In genomic region chr12:87807127-87807526, GRCh38 we compare ENCODE assay signal across 26 cellular contexts.
"Had no signal": no experiment of that assay in that cellular context is flagged by ENCODE, and none has a peak within 500 bp of the region (broad histone marks: within the 10 kb centered on the region; RNA-seq: fewer than 3 reads in every experiment).

No MANE protein-coding gene starts in this region.

- H3K27ac ChIP-seq: esophagus muscularis mucosa, heart right ventricle, left lung, lower lobe of right lung, neutrophil, vagina had no signal

- H3K4me3 ChIP-seq: esophagus muscularis mucosa, heart right ventricle, left lung, lower lobe of right lung, smooth muscle cell, vagina had no signal

- H3K4me1 ChIP-seq: heart right ventricle, left lung, lower lobe of right lung, vagina had no signal

- ATAC-seq: activated naive CD8-positive, alpha-beta T cell treated with anti-CD3 and anti-CD28 coated beads, Interleukin-2, amount 50 U/mL, for 24 hours; activated T-cell treated with anti-CD3 and anti-CD28 coated beads, Interleukin-2, amount 50 U/mL, for 4 hours; heart right ventricle; left lung; lower lobe of right lung; natural killer cell; sciatic nerve; stimulated activated memory B cell treated with anti-CD40 and anti-IgM and Interleukin-4, amounts not matched to agents 10 μg/mL and 1 μg/mL and 100 μg/mL, for 72 hours; stimulated activated naive CD8-positive, alpha-beta T cell treated with anti-CD3 and anti-CD28 coated beads, Interleukin-15, amount 100 ng/mL, for 72 hours had no signal

- H3K4me2 ChIP-seq: smooth muscle cell had no signal

- H3K9me3 ChIP-seq: esophagus muscularis mucosa, heart right ventricle, left lung, lower lobe of right lung, neutrophil, vagina had no signal

- H3K27me3 ChIP-seq: esophagus muscularis mucosa, heart right ventricle, left lung, neutrophil, vagina had no signal

- DNase-seq: activated CD4-positive, alpha-beta memory T cell treated with anti-CD3 and anti-CD28 coated beads, Interleukin-2, amount 10 ng/mL, durations not matched to agents 7 days and 5 days; activated CD4-positive, alpha-beta T cell treated with anti-CD3 and anti-CD28 coated beads for 1 hour; activated CD4-positive, alpha-beta T cell treated with anti-CD3 and anti-CD28 coated beads, Interleukin-2, amount 10 ng/mL, durations not matched to agents 7 days and 5 days; activated naive CD8-positive, alpha-beta T cell treated with anti-CD3 and anti-CD28 coated beads, Interleukin-2, amount 50 U/mL, for 24 hours; activated T-cell treated with anti-CD3 and anti-CD28 coated beads, Interleukin-2, amount 50 U/mL, for 4 hours; amygdala; central memory CD4-positive, alpha-beta T cell; endodermal cell; foreskin melanocyte; heart right ventricle; left lung; lower lobe of right lung; mesendoderm; natural killer cell; stimulated activated CD4-positive, alpha-beta T cell treated with anti-CD3 and anti-CD28 coated beads, Interleukin-1b, Interleukin-23, amount 100 ng/mL, for 48 hours; stimulated activated CD4-positive, alpha-beta T cell treated with anti-CD3 and anti-CD28 coated beads, Interleukin-4, amount 100 ng/mL, for 4 hours; stimulated activated CD8-positive, alpha-beta memory T cell treated with anti-CD3 and anti-CD28 coated beads, Interleukin-4, amount 100 ng/mL, for 48 hours; stimulated activated naive CD8-positive, alpha-beta T cell treated with anti-CD3 and anti-CD28 coated beads, Interleukin-15, amount 100 ng/mL, for 72 hours; substantia nigra; T1000 had no signal

- H3K36me3 ChIP-seq: esophagus muscularis mucosa, heart right ventricle, left lung, lower lobe of right lung, neutrophil, vagina had no signal
